ENCODE assay signal across 1 cellular context in the genomic region with DNA sequence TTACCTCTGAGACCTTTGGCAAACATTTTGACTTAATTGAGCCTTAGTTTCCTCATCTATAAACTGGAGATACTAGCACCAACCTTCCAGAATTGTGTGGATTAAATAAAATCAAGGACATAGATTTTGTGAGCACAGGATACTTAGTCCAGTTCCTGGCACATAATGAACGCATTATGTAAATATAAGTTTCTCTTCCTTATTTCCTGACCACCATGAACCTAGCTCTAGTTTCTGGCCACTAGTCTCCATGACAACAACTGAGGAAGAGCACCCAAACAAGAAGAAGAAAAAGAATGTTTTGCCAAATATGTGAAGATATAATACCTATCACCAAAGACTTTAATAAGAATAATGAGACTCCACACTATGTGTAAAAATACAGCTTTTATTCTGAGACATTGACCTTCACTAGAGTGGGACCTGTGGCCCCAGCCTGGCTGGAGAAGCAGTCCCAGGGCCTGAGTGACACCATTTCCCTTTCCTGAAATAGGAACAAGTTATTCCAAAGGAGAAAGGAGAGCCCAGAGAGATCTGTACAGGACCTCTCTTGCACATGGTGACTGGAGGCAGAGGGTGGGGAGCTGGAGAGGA.
TF ChIP-seq lines count a peak whose summit lies in the region.

No MANE protein-coding gene starts in this region.

TF ChIP-seq in A549, 52 proteins besides CTCF, POLR2A, EP300 and RAD21 (continued from another document):
- no peak for TF ChIP-seq MAFK (IDR thresholded peaks at IDR 0.05; ENCODE audit: partially characterized antibody)
